ENCODE assay signal across 18 cellular contexts in the genomic region with DNA sequence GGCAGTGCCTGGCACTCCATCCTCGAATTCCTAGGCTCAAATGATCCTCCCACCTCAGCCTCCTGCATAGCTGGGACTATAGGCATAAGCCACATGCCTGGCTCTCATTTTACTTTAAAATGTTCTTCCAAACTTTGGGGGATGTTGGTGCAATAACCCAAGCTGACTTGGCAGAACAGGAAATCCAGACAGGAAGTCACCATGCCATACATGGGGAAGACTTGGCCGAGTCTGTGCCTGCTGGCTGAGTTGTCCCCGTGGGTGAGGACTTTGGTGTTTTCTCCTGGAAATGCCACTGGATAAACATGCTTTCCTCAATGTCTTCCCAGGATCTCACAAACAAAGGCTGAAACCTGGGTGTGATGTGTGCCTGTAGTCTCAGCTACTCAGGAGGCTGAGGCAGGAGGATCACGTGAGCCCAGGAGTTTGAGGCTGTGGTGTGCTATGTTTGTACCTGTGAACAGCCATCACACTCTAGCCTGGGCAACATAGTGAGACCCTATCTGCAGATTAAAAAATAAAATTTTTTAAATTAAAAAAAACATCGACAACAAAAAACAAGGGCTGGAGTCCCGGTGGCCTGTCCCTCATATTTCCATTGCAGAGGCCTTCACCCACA. TPM values are rescaled to one million over a fixed set of nuclear protein-coding genes. Genes with fewer than 3 reads are reported as not detected.
DNase-seq lines count a peak whose midpoint lies in the region; ATAC-seq, FAIRE-seq and TF ChIP-seq lines count a peak whose summit lies in the region.
"Had no signal": no experiment of that assay in that cellular context is flagged by ENCODE, and none has a peak within 500 bp of the region (broad histone marks: within the 10 kb centered on the region; RNA-seq: fewer than 3 reads in every experiment).

No MANE protein-coding gene starts in this region.

- no peaks in the 10 kb centered on the region for H3K36me3 ChIP-seq in BLaER1 treated with 17β-estradiol and CSF1 and Interleukin-3, amounts not matched to agents 10 nM and 100 nM
- no peaks in the 10 kb centered on the region for H3K36me3 ChIP-seq in astrocyte (ENCODE audit: insufficient read depth, low read length)
- H3K36me3 ChIP-seq in mesendoderm (ENCODE audit: control insufficient read depth, insufficient read depth, low read length) = no peaks in the 10 kb centered on the region
- H3K36me3 ChIP-seq in hepatocyte (replicated peaks; ENCODE audit: insufficient read depth, low read depth) = no peaks in the 10 kb centered on the region
- H3K36me3 ChIP-seq: heart left ventricle had no signal

- H3K9ac ChIP-seq in BLaER1 treated with 17β-estradiol and CSF1 and Interleukin-3, amounts not matched to agents 10 nM and 100 nM = peak overlapping the region in 3 of 11 experiments; percentile 8 to 29 (median 9); a peak in 1 of 22 replicates
- H3K9ac ChIP-seq in astrocyte (ENCODE audit: low read length) (no peak overlapping the region), mesendoderm (ENCODE audit: low read length) (no peak overlapping the region)

- no peak overlapping the region for H4K8ac ChIP-seq in mesendoderm (ENCODE audit: low read depth, low read length)

- H2AFZ ChIP-seq in astrocyte (ENCODE audit: low read depth, low read length) (no peak overlapping the region), hepatocyte (no peak overlapping the region)

- no peak overlapping the region for H3K18ac ChIP-seq in mesendoderm (ENCODE audit: low read length)

- H3K9me3 Mint-ChIP-seq in astrocyte (ENCODE audit: unreplicated experiment) = no peaks in the 10 kb centered on the region
- H3K9me3 Mint-ChIP-seq: activated T-helper 17 cell treated with anti-CD3 and anti-CD28 coated beads, Interleukin-2, amount 50 U/mL, for 72 hours had no signal

- peak overlapping the region in 10 of 11 experiments; percentile 24 to 86 (median 68); a peak in 19 of 22 replicates for H3K4me2 ChIP-seq in BLaER1 treated with 17β-estradiol and CSF1 and Interleukin-3, amounts not matched to agents 10 nM and 100 nM
- H3K4me2 ChIP-seq in astrocyte (ENCODE audit: low read length) (no peak overlapping the region), mesendoderm (ENCODE audit: low read length) (no peak overlapping the region), hepatocyte (no peak overlapping the region)

- H2BK5ac ChIP-seq in mesendoderm (ENCODE audit: low read length) = no peak overlapping the region

- H3K27ac Mint-ChIP-seq in astrocyte (ENCODE audit: unreplicated experiment) = no peak overlapping the region

- no peak overlapping the region for H2AK5ac ChIP-seq in mesendoderm (ENCODE audit: low read length)

- no peaks in the 10 kb centered on the region for H3K27me3 ChIP-seq in BLaER1 treated with 17β-estradiol and CSF1 and Interleukin-3, amounts not matched to agents 10 nM and 100 nM
- H3K27me3 ChIP-seq in astrocyte (ENCODE audit: insufficient read depth, low read length) (no peaks in the 10 kb centered on the region), mesendoderm (ENCODE audit: insufficient read depth, low read length, poor library complexity) (no peaks in the 10 kb centered on the region), hepatocyte (no peaks in the 10 kb centered on the region)
- H3K27me3 ChIP-seq: heart left ventricle had no signal

- no peaks in the 10 kb centered on the region for H4K20me1 ChIP-seq in BLaER1 treated with 17β-estradiol and CSF1 and Interleukin-3, amounts not matched to agents 10 nM and 100 nM
- H4K20me1 ChIP-seq in astrocyte (ENCODE audit: insufficient read depth, low read length) (no peaks in the 10 kb centered on the region), hepatocyte (ENCODE audit: insufficient read depth, poor library complexity, severe bottlenecking) (no peaks in the 10 kb centered on the region)

- no peaks in the 10 kb centered on the region for H3K4me1 Mint-ChIP-seq in astrocyte (ENCODE audit: low read depth, unreplicated experiment)
- H3K4me1 Mint-ChIP-seq: activated T-helper 17 cell treated with anti-CD3 and anti-CD28 coated beads, Interleukin-2, amount 50 U/mL, for 72 hours had no signal

- TF ChIP-seq CTCF in astrocyte (IDR thresholded peaks at IDR 0.05; ENCODE audit: insufficient read depth, low read depth, low read length) (no peak), hepatocyte (IDR thresholded peaks at IDR 0.05; ENCODE audit: poor library complexity) (no peak)

- FAIRE-seq in astrocyte (lab: Jason Lieb, UNC) = no peak
- FAIRE-seq: GM12891 had no signal

- H4K5ac ChIP-seq in mesendoderm (ENCODE audit: low read length) = no peak overlapping the region

- H3K4ac ChIP-seq in mesendoderm (ENCODE audit: low read depth, low read length) = no peak overlapping the region

- no peak overlapping the region for H3K4me3 Mint-ChIP-seq in astrocyte (ENCODE audit: unreplicated experiment)
- H3K4me3 Mint-ChIP-seq: activated T-helper 17 cell treated with anti-CD3 and anti-CD28 coated beads, Interleukin-2, amount 50 U/mL, for 72 hours had no signal

- peak; percentile 49 for DNase-seq in HT1080 (ENCODE audit: low read depth)
- DNase-seq in astrocyte (ENCODE audit: low read depth) = peak; percentile 21
- no peak for DNase-seq in mesendoderm
- no peak for DNase-seq in hepatocyte (ENCODE audit: low spot score)
- DNase-seq in RKO (ENCODE audit: low spot score) = no peak
- DNase-seq: activated CD4-positive, alpha-beta T cell treated with anti-CD3 and anti-CD28 coated beads, Interleukin-2, amount 50 U/mL, for 4 hours; heart left ventricle; mucosa of descending colon; NCI-H2029 treated with DMSO at 0.1 percent for 48 hours; NCI-H69; stimulated activated naive CD4-positive, alpha-beta T cell had no signal

- H3K36me3 Mint-ChIP-seq in astrocyte (ENCODE audit: low read depth, unreplicated experiment) = no peaks in the 10 kb centered on the region

- ATAC-seq in esophagus mucosa (no peak), HG03442 (IDR thresholded peaks at IDR 0.05; ENCODE audit: unreplicated experiment) (no peak)
- ATAC-seq: activated T-helper 17 cell treated with anti-CD3 and anti-CD28 coated beads, Interleukin-2, amount 50 U/mL, for 72 hours; mucosa of descending colon had no signal

- H3K27ac ChIP-seq in BLaER1 treated with 17β-estradiol and CSF1 and Interleukin-3, amounts not matched to agents 10 nM and 100 nM = peak overlapping the region in 6 of 11 experiments; percentile 33 to 67 (median 45); a peak in 11 of 22 replicates
- H3K27ac ChIP-seq in astrocyte (ENCODE audit: low read depth, low read length) = no peak overlapping the region
- no peak overlapping the region for H3K27ac ChIP-seq in mesendoderm (ENCODE audit: low read depth, low read length)
- no peak overlapping the region for H3K27ac ChIP-seq in hepatocyte
- H3K27ac ChIP-seq: C4-2B, heart left ventricle, HL-60 had no signal

- no peak overlapping the region for H2BK120ac ChIP-seq in mesendoderm (ENCODE audit: low read depth, low read length)

- H3K79me2 ChIP-seq in astrocyte (ENCODE audit: insufficient read depth, low read length) (no peaks in the 10 kb centered on the region), mesendoderm (ENCODE audit: control insufficient read depth, insufficient read depth, low read length) (no peaks in the 10 kb centered on the region), hepatocyte (no peaks in the 10 kb centered on the region)

- no peaks in the 10 kb centered on the region for H3K9me2 ChIP-seq in hepatocyte (replicated peaks; ENCODE audit: insufficient read depth)

- H3K23ac ChIP-seq in mesendoderm (ENCODE audit: low read length) = no peak overlapping the region

- no CpG with 5 or more reads among the region's 6 CpGs for WGBS in mesendoderm (ENCODE audit: extremely low coverage, insufficient coverage, low lambda C conversion rate)
- 96% methylated on average over 6 of the region's 6 CpGs for WGBS in hepatocyte (ENCODE audit: low lambda C conversion rate, missing lambda C conversion rate)

- no peak overlapping the region for H2BK15ac ChIP-seq in mesendoderm (replicated peaks; ENCODE audit: low read depth)

- no peaks in the 10 kb centered on the region for H3K79me1 ChIP-seq in mesendoderm (ENCODE audit: low read length)

- H3K4me1 ChIP-seq in BLaER1 treated with 17β-estradiol and CSF1 and Interleukin-3, amounts not matched to agents 10 nM and 100 nM = peaks cover 10 to 59% (median 34%) of the 10 kb centered on the region in 10 experiments
- H3K4me1 ChIP-seq in astrocyte (ENCODE audit: insufficient read depth, low read length) = peaks cover 15% of the 10 kb centered on the region
- no peaks in the 10 kb centered on the region for H3K4me1 ChIP-seq in mesendoderm (ENCODE audit: control insufficient read depth, low read depth, low read length)
- no peaks in the 10 kb centered on the region for H3K4me1 ChIP-seq in hepatocyte (ENCODE audit: insufficient read depth)

- peak overlapping the region in 1 of 10 experiments; percentile 20; a peak in 1 of 20 replicates for H3K4me3 ChIP-seq in BLaER1 treated with 17β-estradiol and CSF1 and Interleukin-3, amounts not matched to agents 10 nM and 100 nM
- H3K4me3 ChIP-seq in astrocyte (ENCODE audit: insufficient read depth, low read depth, low read length) (no peak overlapping the region), mesendoderm (ENCODE audit: low read length) (no peak overlapping the region), hepatocyte (no peak overlapping the region)
- H3K4me3 ChIP-seq: heart left ventricle, mucosa of descending colon had no signal

- H3K56ac ChIP-seq in mesendoderm (ENCODE audit: low read length) = peak overlapping the region; percentile 58

- H3K9me3 ChIP-seq in BLaER1 treated with 17β-estradiol and CSF1 and Interleukin-3, amounts not matched to agents 10 nM and 100 nM (replicated peaks in 1 of 11) = no peaks in the 10 kb centered on the region
- no peaks in the 10 kb centered on the region for H3K9me3 ChIP-seq in astrocyte (ENCODE audit: insufficient read depth, low read depth, low read length)
- H3K9me3 ChIP-seq in hepatocyte (ENCODE audit: low read depth) = no peaks in the 10 kb centered on the region
- H3K9me3 ChIP-seq: heart left ventricle, mucosa of descending colon had no signal

- H3K27me3 Mint-ChIP-seq in astrocyte (ENCODE audit: low read depth, unreplicated experiment) = peaks cover 14% of the 10 kb centered on the region
- H3K27me3 Mint-ChIP-seq: activated T-helper 17 cell treated with anti-CD3 and anti-CD28 coated beads, Interleukin-2, amount 50 U/mL, for 72 hours had no signal

RNA-seq across cellular contexts. Expression of gene HKDC1, which starts 19.8 kb away (rescaled TPM):
- total RNA-seq in HT1080 (2014; rRNA removed; shearing (Covaris generic)) = 0.30 and 1.7 TPM in 2 replicates
- polyA plus RNA-seq in HT1080 (2015; cell fraction: cytosol; rRNA removed) = 0.35 and 3.3 TPM in 2 replicates
- polyA plus RNA-seq in HT1080 (2015; cell fraction: nucleus; rRNA removed) = 0.50 and 1.0 TPM in 2 replicates
- 4.2 and 4.3 TPM in 2 replicates for total RNA-seq in astrocyte
- polyA plus RNA-seq in mesendoderm (2013, experiment 1 of 2) = 0.28 TPM
- polyA plus RNA-seq in mesendoderm (2013, experiment 2 of 2) = 0.31 TPM
- total RNA-seq in hepatocyte = 27.7 and 27.9 TPM in 2 replicates
- 19.5 and 23.6 TPM in 2 replicates for polyA plus RNA-seq in hepatocyte
- total RNA-seq in esophagus mucosa = 0.04 TPM

RNA-seq across cellular contexts. Expression of gene HK1, which starts 38.4 kb away (rescaled TPM):
- total RNA-seq in HT1080 (2014; rRNA removed; shearing (Covaris generic)) = 132 and 150 TPM in 2 replicates
- polyA plus RNA-seq in HT1080 (2015; cell fraction: cytosol; rRNA removed) = 98.1 and 109 TPM in 2 replicates
- polyA plus RNA-seq in HT1080 (2015; cell fraction: nucleus; rRNA removed) = 158 and 163 TPM in 2 replicates
- total RNA-seq in astrocyte = 94.5 and 95.0 TPM in 2 replicates
- polyA plus RNA-seq in mesendoderm (2013, experiment 1 of 2) = 114 TPM
- polyA plus RNA-seq in mesendoderm (2013, experiment 2 of 2) = 114 TPM
- 24.3 and 31.1 TPM in 2 replicates for total RNA-seq in hepatocyte
- 42.5 and 55.4 TPM in 2 replicates for polyA plus RNA-seq in hepatocyte
- 133 TPM for total RNA-seq in esophagus mucosa

RNA-seq across cellular contexts. Expression of gene SUPV3L1, which starts 59.9 kb away (rescaled TPM):
- 27.4 and 28.2 TPM in 2 replicates for total RNA-seq in HT1080 (2014; rRNA removed; shearing (Covaris generic))
- polyA plus RNA-seq in HT1080 (2015; cell fraction: cytosol; rRNA removed) = 29.2 and 32.3 TPM in 2 replicates
- polyA plus RNA-seq in HT1080 (2015; cell fraction: nucleus; rRNA removed) = 59.4 and 60.3 TPM in 2 replicates
- total RNA-seq in astrocyte (31.8 and 34.4 TPM in 2 replicates), hepatocyte (25.2 and 27.6 TPM in 2 replicates), esophagus mucosa (22.8 TPM)
- 46.5 TPM for polyA plus RNA-seq in mesendoderm (2013, experiment 1 of 2)
- polyA plus RNA-seq in mesendoderm (2013, experiment 2 of 2) = 46.4 TPM
- 25.9 and 27.9 TPM in 2 replicates for polyA plus RNA-seq in hepatocyte

Comparison
In these comparisons a context has a peak if more than half of its experiments do, and no peak if none do; other contexts are left out.
1. H3K27ac ChIP-seq: peak in BLaER1 treated with 17β-estradiol and CSF1 and Interleukin-3, amounts not matched to agents 10 nM and 100 nM (6 of 11); none in astrocyte (single experiment), mesendoderm (single experiment) and hepatocyte (single experiment).
2. H3K4me2 ChIP-seq: peak in BLaER1 treated with 17β-estradiol and CSF1 and Interleukin-3, amounts not matched to agents 10 nM and 100 nM (10 of 11); none in astrocyte (single experiment), mesendoderm (single experiment) and hepatocyte (single experiment).
3. DNase-seq: peak in HT1080 (single experiment) and astrocyte (single experiment); none in mesendoderm (single experiment), hepatocyte (single experiment) and RKO (single experiment).